In genomic region chr16:3023669-3024478, GRCh38 we compare ENCODE assay signal across 8 cellular contexts. TPM values are rescaled to one million over a fixed set of nuclear protein-coding genes. Genes with fewer than 3 reads are reported as not detected.
DNase-seq lines count a peak whose midpoint lies in the region; ATAC-seq and TF ChIP-seq lines count a peak whose summit lies in the region.

Gene HCFC1R1, minus strand, starts transcription at chr16:3023942. Its CDS starts 1 bp downstream, at chr16:3023941.
Gene THOC6, plus strand, starts transcription at chr16:3024035. Its CDS starts 292 bp downstream, at chr16:3024327.

- H3K4me3 ChIP-seq in adrenal gland (peak within 1 kb of the TSS; percentile 56 to 96 (median 70)), heart left ventricle (peak within 1 kb of the TSS; percentile 42 to 99 (median 76)), upper lobe of left lung (peak within 1 kb of the TSS; percentile 57 to 91 (median 69))

- H3K9me3 ChIP-seq in adrenal gland (replicated peaks in 1 of 3) (no peaks in the 10 kb centered on the region), heart left ventricle (no peaks in the 10 kb centered on the region), upper lobe of left lung (no peaks in the 10 kb centered on the region)

- peaks cover 0 to 16% of the 10 kb centered on the region in 2 donors for H3K36me3 ChIP-seq in adrenal gland (replicated peaks in 1 of 2)
- H3K36me3 ChIP-seq in heart left ventricle, result peaks cover 0 to 23% (median 19%) of the 10 kb centered on the region in 9 donors
- H3K36me3 ChIP-seq in upper lobe of left lung, result peaks cover 3 to 23% (median 20%) of the 10 kb centered on the region in 4 donors

- H3K4me1 ChIP-seq in adrenal gland (replicated peaks in 1 of 2) (peaks cover 29 to 58% of the 10 kb centered on the region in 2 donors), heart left ventricle (peaks cover 13 to 65% (median 44%) of the 10 kb centered on the region in 12 donors), upper lobe of left lung (peaks cover 40 to 75% (median 57%) of the 10 kb centered on the region in 4 donors)

- TF ChIP-seq POLR2A in GM15510 (IDR thresholded peaks at IDR 0.05; ENCODE audit: borderline replicate concordance, extremely low read depth, insufficient read length) (peak; percentile 89), adrenal gland (IDR thresholded peaks at IDR 0.05) (peak; percentile 71 to 81), heart left ventricle (IDR thresholded peaks at IDR 0.05) (peak in 1 of 2 donors; percentile 75), upper lobe of left lung (IDR thresholded peaks at IDR 0.05) (peak in 2 of 4 donors; percentile 62 to 85)

- DNase-seq in NCI-H1694 (lab: John Stamatoyannopoulos, UW) (peak; percentile 89), adrenal gland (peak; percentile 96 to 99 (median 98)), heart left ventricle (peak; percentile 95 to 99 (median 98)), posterior vena cava (ENCODE audit: low spot score) (peak; percentile 99), upper lobe of left lung (peak; percentile 97 to 99)

- peak in 1 of 4 donors; percentile 42 for TF ChIP-seq EP300 in upper lobe of left lung (IDR thresholded peaks at IDR 0.05)

- intact Hi-C loops in T-helper 1 cell treated with Interleukin-12 subunit alpha and Interleukin-12 subunit beta and Interleukin-4 antibody, amounts not matched to agents 30 ng/mL and 1 ng/mL, for 36 hours (cut with micrococcal nuclease), result loop anchor here (1.0 to 5.0 kb wide), 10 partner anchors 21 to 977 kb away; partner anchors contain the start of genes FLYWCH1, NTHL1, PKMYT1 and TSC2
- intact Hi-C loops in adrenal gland (cut with DNase I) (no loop called here), heart left ventricle (cut with DNase I) (no loop called here), posterior vena cava (cut with DNase I) (no loop called here)

- ATAC-seq in HG02884 (IDR thresholded peaks at IDR 0.05; ENCODE audit: unreplicated experiment) (peak; percentile 75), heart left ventricle (peak; percentile 65 to 82 (median 81)), upper lobe of left lung (ENCODE audit: low FRiP score in 2 of 2) (peak; percentile 77 to 90)

- H3K27ac ChIP-seq in adrenal gland, result peak within 1 kb of the TSS; percentile 88 to 99 (median 97)
- peak within 1 kb of the TSS; percentile 82 to 100 (median 96) for H3K27ac ChIP-seq in heart left ventricle
- peak within 1 kb of the TSS; percentile 94 to 97 (median 97) for H3K27ac ChIP-seq in upper lobe of left lung

- TF ChIP-seq CTCF in adrenal gland (IDR thresholded peaks at IDR 0.05) (peak in 2 of 6 experiments; percentile 6 to 16), heart left ventricle (IDR thresholded peaks at IDR 0.05) (peak in 1 of 12 donors; percentile 10), upper lobe of left lung (IDR thresholded peaks at IDR 0.05) (peak in 2 of 6 experiments; percentile 19 to 20)

- H3K27me3 ChIP-seq in adrenal gland (no peaks in the 10 kb centered on the region), heart left ventricle (peaks cover 0 to 6% (median 2%) of the 10 kb centered on the region in 9 donors), upper lobe of left lung (no peaks in the 10 kb centered on the region)

- 0% methylated on average over 14 to 69 of the region's 69 CpGs for WGBS in adrenal gland, 4 donors
- 1% methylated on average over 52 to 69 of the region's 69 CpGs for WGBS in heart left ventricle, 4 donors
- 0 to 1% methylated on average over 10 to 51 of the region's 69 CpGs for WGBS in upper lobe of left lung, 2 donors

RNA-seq across cellular contexts. Expression of gene HCFC1R1, which starts in this region (rescaled TPM):
- 27.9 and 28.1 TPM in 2 replicates for total RNA-seq in T-helper 1 cell treated with Interleukin-12 subunit alpha and Interleukin-12 subunit beta and Interleukin-4 antibody, amounts not matched to agents 30 ng/mL and 1 ng/mL, for 36 hours
- 100 to 1,000 TPM in 1 of 8 donors, 10 to 100 TPM in 7; 51.3 to 138 (median 63.5) TPM for total RNA-seq in adrenal gland
- polyA plus RNA-seq in adrenal gland, result 100 to 1,000 TPM in 2 of 3 donors, 10 to 100 TPM in 1; 29.7 to 609 (median 462) TPM
- total RNA-seq in heart left ventricle, result 10 to 100 TPM; 32.8 to 66.7 (median 50.5) TPM
- 100 to 1,000 TPM in 1 of 2 donors, 10 to 100 TPM in 1; 54.6 to 189 TPM for polyA plus RNA-seq in heart left ventricle
- 100 to 1,000 TPM in 1 of 2 donors, 10 to 100 TPM in 1; 63.3 to 104 TPM for total RNA-seq in posterior vena cava
- total RNA-seq in upper lobe of left lung, result 10 to 100 TPM; 28.3 to 85.1 (median 42.2) TPM

RNA-seq across cellular contexts. Expression of gene THOC6, which starts in this region (rescaled TPM):
- 45.2 and 46.6 TPM in 2 replicates for total RNA-seq in T-helper 1 cell treated with Interleukin-12 subunit alpha and Interleukin-12 subunit beta and Interleukin-4 antibody, amounts not matched to agents 30 ng/mL and 1 ng/mL, for 36 hours
- total RNA-seq in adrenal gland, result 10 to 100 TPM; 14.9 to 24.3 (median 18.7) TPM
- polyA plus RNA-seq in adrenal gland, result 100 to 1,000 TPM in 1 of 3 donors, 10 to 100 TPM in 1, 1 to 10 TPM in 1; 9.0 to 107 (median 78.6) TPM
- total RNA-seq in heart left ventricle, result 10 to 100 TPM in 4 of 9 donors, 1 to 10 TPM in 5; 6.9 to 14.0 (median 9.4) TPM
- 10 to 100 TPM; 15.4 to 23.0 TPM for polyA plus RNA-seq in heart left ventricle
- total RNA-seq in posterior vena cava, result 10 to 100 TPM; 21.6 to 25.7 TPM
- total RNA-seq in upper lobe of left lung, result 10 to 100 TPM; 18.5 to 40.8 (median 33.1) TPM

Comparison
In these comparisons a context has a peak if more than half of its experiments do, and no peak if none do; other contexts are left out.
1. Peak in every context shown above with its lines: DNase-seq, ATAC-seq, H3K4me3 ChIP-seq and H3K27ac ChIP-seq.